Comparison of ENCODE assay signal across 8 cellular contexts in genomic region chr6:37819802-37820712, GRCh38. TPM values are rescaled to one million over a fixed set of nuclear protein-coding genes. Genes with fewer than 3 reads are reported as not detected.
DNase-seq lines count a peak whose midpoint lies in the region; ATAC-seq and TF ChIP-seq lines count a peak whose summit lies in the region.

No MANE protein-coding gene starts in this region.

- no peaks in the 10 kb centered on the region for H3K36me3 ChIP-seq in GM23338 (ENCODE audit: insufficient read depth)
- no peaks in the 10 kb centered on the region for H3K36me3 ChIP-seq in OCI-LY7 (ENCODE audit: insufficient read depth, low read length)
- no peaks in the 10 kb centered on the region for H3K36me3 ChIP-seq in fibroblast of lung (ENCODE audit: control insufficient read depth, insufficient read depth, low read length)

- no TSS peak for BruUV-seq in OCI-LY7 (replicated peaks; lab: Mats Ljungman, UMichigan)

- in situ Hi-C loops in GM13977 (cut with MboI; ENCODE audit: low pct_unique_long_range_greater_than_20kb, low sequenced_read_pairs, unreplicated experiment): no loop called here

- no peaks in the 10 kb centered on the region for H3F3A ChIP-seq in GM23338 (replicated peaks; ENCODE audit: low read depth)

- H3K4me3 ChIP-seq in AG04450 (ENCODE audit: low read depth, low read length) (peak overlapping the region; percentile 88), GM23338 (peak overlapping the region; percentile 94), OCI-LY7 (ENCODE audit: low read depth, low read length, poor library complexity, severe bottlenecking) (peak overlapping the region; percentile 84), fibroblast of lung (replicated peaks in 1 of 4; ENCODE audit: control extremely low read depth in 1 of 4, insufficient read depth in 1 of 4, low read depth in 3 of 4, low read length in 4 of 4) (peak overlapping the region; percentile 63 to 92 (median 78))

- H3K9me3 ChIP-seq in AG04450 (ENCODE audit: control insufficient read depth, insufficient read depth, low read length) (no peaks in the 10 kb centered on the region; the same call in 1 of the 2 replicates), OCI-LY7 (ENCODE audit: low read length) (no peaks in the 10 kb centered on the region), fibroblast of lung (ENCODE audit: control insufficient read depth, insufficient read depth, low read depth, low read length) (no peaks in the 10 kb centered on the region)

- peak overlapping the region; percentile 95 for H3K9ac ChIP-seq in fibroblast of lung (ENCODE audit: insufficient read depth, low read length)

- POLR2A ChIA-PET in AG04450 (lab: Yijun Ruan, JAX): interaction anchor here (0.6 to 1.8 kb wide), 11 partner anchors 13 to 749 kb away, joined by 3 to 11 read pairs (median 3); no protein-coding TSS in a partner anchor
- POLR2A ChIA-PET in OCI-LY7 (lab: Charles Lee): interaction anchor here (0.6 to 1.5 kb wide), 6 partner anchors 9 to 1257 kb away, joined by 3 to 5 read pairs (median 3); no protein-coding TSS in a partner anchor

- ATAC-seq in GM23338 (peak; percentile 6), naive B cell (ENCODE audit: low read depth in 2 of 2) (peak; percentile 22)
- peak; percentile 17 to 30 for ATAC-seq in activated T-cell treated with anti-CD3 and anti-CD28 coated beads, Interleukin-2, amount 50 U/mL, for 72 hours (replicated peaks in 1 of 2)
- ATAC-seq in stimulated activated naive CD8-positive, alpha-beta T cell treated with anti-CD3 and anti-CD28 coated beads, Interleukin-15, Interleukin-2, amounts not matched to agents 100 U/mL and 50 U/mL, for 24 hours: peak; percentile 45

- H2AFZ ChIP-seq in GM23338: 0 out of 2 replicates have a peak overlapping the region, but pooled peaks have one; percentile 60
- peak overlapping the region; percentile 42; the same call in 1 of the 2 replicates for H2AFZ ChIP-seq in OCI-LY7 (ENCODE audit: low read length)
- H2AFZ ChIP-seq in fibroblast of lung (ENCODE audit: low read length): no peak overlapping the region

- peaks cover 11% of the 10 kb centered on the region for H3K27me3 Mint-ChIP-seq in GM23338 (ENCODE audit: insufficient read depth, low read depth, poor library complexity)
- H3K27me3 Mint-ChIP-seq in activated T-cell treated with anti-CD3 and anti-CD28 coated beads, Interleukin-2, amount 50 U/mL, for 72 hours (ENCODE audit: low read depth): no peaks in the 10 kb centered on the region
- no peaks in the 10 kb centered on the region for H3K27me3 Mint-ChIP-seq in naive B cell

- peaks cover 42% of the 10 kb centered on the region for H3K4me1 Mint-ChIP-seq in GM23338
- peaks cover 61% of the 10 kb centered on the region for H3K4me1 Mint-ChIP-seq in activated T-cell treated with anti-CD3 and anti-CD28 coated beads, Interleukin-2, amount 50 U/mL, for 72 hours (ENCODE audit: low read depth)
- peaks cover 35 to 68% (median 46%) of the 10 kb centered on the region in 3 donors for H3K4me1 Mint-ChIP-seq in naive B cell

- DNase-seq in AG04450 (ENCODE audit: low read depth, low spot score) (no peak), GM23338 (ENCODE audit: low spot score) (peak; percentile 69), OCI-LY7 (ENCODE audit: low spot score) (peak; percentile 37), fibroblast of lung (ENCODE audit: low read depth in 2 of 2) (peak; percentile 61 to 70), naive B cell (peak; percentile 45), GM13977 (ENCODE audit: low spot score) (no peak)
- peak; percentile 56 to 59 for DNase-seq in activated T-cell treated with anti-CD3 and anti-CD28 coated beads, Interleukin-2, amount 50 U/mL, for 72 hours
- peak; percentile 77 for DNase-seq in stimulated activated naive CD8-positive, alpha-beta T cell treated with anti-CD3 and anti-CD28 coated beads, Interleukin-15, Interleukin-2, amounts not matched to agents 100 U/mL and 50 U/mL, for 24 hours

- H3K9me3 Mint-ChIP-seq in GM23338: no peaks in the 10 kb centered on the region
- H3K9me3 Mint-ChIP-seq in activated T-cell treated with anti-CD3 and anti-CD28 coated beads, Interleukin-2, amount 50 U/mL, for 72 hours: no peaks in the 10 kb centered on the region
- no peaks in the 10 kb centered on the region for H3K9me3 Mint-ChIP-seq in naive B cell

- H3K4me3 Mint-ChIP-seq in GM23338 (peak overlapping the region; percentile 97), naive B cell (peak overlapping the region; percentile 85 to 100 (median 97))
- peak overlapping the region; percentile 97 to 99 for H3K4me3 Mint-ChIP-seq in activated T-cell treated with anti-CD3 and anti-CD28 coated beads, Interleukin-2, amount 50 U/mL, for 72 hours

- H3K4me1 ChIP-seq in GM23338 (ENCODE audit: insufficient read depth) (peaks cover 40% of the 10 kb centered on the region), OCI-LY7 (ENCODE audit: insufficient read depth, low read length, poor library complexity, severe bottlenecking) (peaks cover 18% of the 10 kb centered on the region), fibroblast of lung (ENCODE audit: control insufficient read depth, extremely low read depth, insufficient read depth, low read length) (peaks cover 5% of the 10 kb centered on the region)

- no peaks in the 10 kb centered on the region for H3K27me3 ChIP-seq in AG04450 (ENCODE audit: control insufficient read depth, insufficient read depth, low read length)
- H3K27me3 ChIP-seq in GM23338 (ENCODE audit: insufficient read depth): no peaks in the 10 kb centered on the region
- H3K27me3 ChIP-seq in fibroblast of lung (ENCODE audit: control insufficient read depth, insufficient read depth, low read length): no peaks in the 10 kb centered on the region

- TF ChIP-seq CTCF in AG04450 (IDR thresholded peaks at IDR 0.05; ENCODE audit: low read depth, low read length) (no peak), GM23338 (conservative IDR thresholded peaks at IDR 0.05; ENCODE audit: low read depth in 2 of 2) (no peak), OCI-LY7 (conservative IDR thresholded peaks at IDR 0.05; ENCODE audit: low read length) (no peak), fibroblast of lung (conservative IDR thresholded peaks at IDR 0.05 in 1 of 2, IDR thresholded peaks at IDR 0.05 in 1 of 2; ENCODE audit: low read depth in 1 of 2, low read length in 2 of 2) (no peak), GM13977 (IDR thresholded peaks at IDR 0.05; ENCODE audit: extremely low read depth, insufficient read depth, missing control alignments) (no peak)

- intact Hi-C loops in OCI-LY7 (cut with micrococcal nuclease; ENCODE audit: unreplicated experiment): no loop called here

- CTCF ChIA-PET in AG04450 (lab: Charles Lee): interaction anchor here (0.5 to 1.7 kb wide), 6 partner anchors 28 to 215 kb away, joined by 3 to 8 read pairs (median 4); no protein-coding TSS in a partner anchor
- CTCF ChIA-PET in OCI-LY7 (lab: Charles Lee; ENCODE audit: unreplicated experiment): no interaction called here

- H3K27ac Mint-ChIP-seq in GM23338: peak overlapping the region; percentile 90
- H3K27ac Mint-ChIP-seq in activated T-cell treated with anti-CD3 and anti-CD28 coated beads, Interleukin-2, amount 50 U/mL, for 72 hours: peak overlapping the region; percentile 99
- peak overlapping the region; percentile 85 to 99 (median 94) for H3K27ac Mint-ChIP-seq in naive B cell

- H3K4me2 ChIP-seq in GM23338 (peak overlapping the region; percentile 94), OCI-LY7 (ENCODE audit: low read length) (peak overlapping the region; percentile 100), fibroblast of lung (ENCODE audit: extremely low read depth, insufficient read depth, low read length) (peak overlapping the region; percentile 83)

- H3K9me2 ChIP-seq in GM23338 (ENCODE audit: insufficient read depth) (no peaks in the 10 kb centered on the region), OCI-LY7 (ENCODE audit: insufficient read depth, low read length) (no peaks in the 10 kb centered on the region)

- H3K36me3 Mint-ChIP-seq in GM23338 (ENCODE audit: low read depth): no peaks in the 10 kb centered on the region; the same call in 2 of the 3 replicates
- H3K36me3 Mint-ChIP-seq in activated T-cell treated with anti-CD3 and anti-CD28 coated beads, Interleukin-2, amount 50 U/mL, for 72 hours (ENCODE audit: insufficient read depth in 2 of 2): peaks cover 1 to 3% of the 10 kb centered on the region in 2 donors
- no peaks in the 10 kb centered on the region for H3K36me3 Mint-ChIP-seq in naive B cell

- H3K79me2 ChIP-seq in GM23338 (replicated peaks; ENCODE audit: insufficient read depth) (peaks cover 49% of the 10 kb centered on the region), OCI-LY7 (ENCODE audit: insufficient read depth, low read depth, low read length) (peaks cover 40% of the 10 kb centered on the region), fibroblast of lung (ENCODE audit: control insufficient read depth, insufficient read depth, low read length) (peaks cover 49% of the 10 kb centered on the region)

- H3K27ac ChIP-seq in AG04450 (ENCODE audit: low read depth, low read length) (peak overlapping the region; percentile 66), GM23338 (ENCODE audit: low read depth) (peak overlapping the region; percentile 92), OCI-LY7 (ENCODE audit: low read depth, low read length, poor library complexity, severe bottlenecking) (peak overlapping the region; percentile 11), fibroblast of lung (ENCODE audit: insufficient read depth, low read length) (peak overlapping the region; percentile 67)

- peaks cover 33% of the 10 kb centered on the region for H4K20me1 ChIP-seq in GM23338 (replicated peaks; ENCODE audit: insufficient read depth)
- peaks cover 18% of the 10 kb centered on the region; the same call in 1 of the 2 replicates for H4K20me1 ChIP-seq in OCI-LY7 (ENCODE audit: insufficient read depth, low read length)
- H4K20me1 ChIP-seq in fibroblast of lung (ENCODE audit: control insufficient read depth, extremely low read depth, insufficient read depth, low read length): no peaks in the 10 kb centered on the region

RNA-seq across cellular contexts. Expression of gene ZFAND3, which starts 0.5 kb away (rescaled TPM):
- polyA plus RNA-seq in AG04450 (2011; rRNA removed): 15.5 and 29.5 TPM in 2 replicates
- 39.7 and 43.9 TPM in 2 replicates for polyA minus RNA-seq in AG04450 (2011; rRNA and poly(A)+ RNA removed)
- 28.2 and 31.8 TPM in 2 replicates for total RNA-seq in GM23338 (2014; rRNA removed; shearing (Covaris generic))
- polyA plus RNA-seq in GM23338 (2016; fragmentation: Nextera tagmentation; extraction: Ambion mirVana): 14.2 and 16.9 TPM in 2 replicates
- total RNA-seq in OCI-LY7 (2014; rRNA removed; shearing (Covaris generic)): 7.8 and 8.3 TPM in 2 replicates
- 33.8 and 36.4 TPM in 2 replicates for total RNA-seq in OCI-LY7 (2022)
- total RNA-seq in activated T-cell treated with anti-CD3 and anti-CD28 coated beads, Interleukin-2, amount 50 U/mL, for 72 hours: 100 to 1,000 TPM in 1 of 2 donors, 10 to 100 TPM in 1; 93.9 to 114 TPM
- total RNA-seq in fibroblast of lung: 25.4 and 40.8 TPM in 2 replicates
- polyA plus RNA-seq in fibroblast of lung: 18.4 and 21.5 TPM in 2 replicates
- polyA plus RNA-seq in fibroblast of lung (2012): 99.2 and 121 TPM in 2 replicates
- polyA minus RNA-seq in fibroblast of lung (ENCODE audit: low replicate concordance): 42.9 and 65.8 TPM in 2 replicates
- polyA plus RNA-seq in naive B cell (ENCODE audit: low read depth in 6 of 6): 1 to 10 TPM; 1.9 to 6.7 (median 4.4) TPM

Comparison
In these comparisons a context has a peak if more than half of its experiments do, and no peak if none do; other contexts are left out.
1. DNase-seq: peak in GM23338 (single experiment), OCI-LY7 (single experiment), activated T-cell treated with anti-CD3 and anti-CD28 coated beads, Interleukin-2, amount 50 U/mL, for 72 hours (2 of 2), fibroblast of lung (2 of 2), naive B cell (single experiment) and stimulated activated naive CD8-positive, alpha-beta T cell treated with anti-CD3 and anti-CD28 coated beads, Interleukin-15, Interleukin-2, amounts not matched to agents 100 U/mL and 50 U/mL, for 24 hours (single experiment); none in AG04450 (single experiment) and GM13977 (single experiment).
2. H3K27ac ChIP-seq: peak in every context shown above with its lines; median percentile 92 in GM23338; 67 in fibroblast of lung; 66 in AG04450; 11 in OCI-LY7.
3. Peak in every context shown above with its lines, with median percentiles within 50 percentile points of each other: H3K4me3 ChIP-seq, ATAC-seq, H3K4me2 ChIP-seq, H3K27ac Mint-ChIP-seq and H3K4me3 Mint-ChIP-seq.